Comparison of ENCODE assay signal across 8 cellular contexts in genomic region chr6:28136585-28137457, GRCh38. TPM values are rescaled to one million over a fixed set of nuclear protein-coding genes. Genes with fewer than 3 reads are reported as not detected.
A peak's percentile ranks its signal among the peaks of the same experiment; 100 is the strongest.
DNase-seq lines count a peak whose midpoint lies in the region; ATAC-seq and TF ChIP-seq lines count a peak whose summit lies in the region.

No MANE protein-coding gene starts in this region.

- no peaks in the 10 kb centered on the region for H3K27me3 ChIP-seq in adrenal gland
- H3K27me3 ChIP-seq in heart left ventricle: no peaks in the 10 kb centered on the region

- H3K4me1 ChIP-seq in adrenal gland (replicated peaks in 1 of 2) (peaks cover 5 to 31% of the 10 kb centered on the region in 2 donors), heart left ventricle (peaks cover 0 to 54% (median 23%) of the 10 kb centered on the region in 12 donors)

- peaks cover 35% of the 10 kb centered on the region for H3K4me1 Mint-ChIP-seq in type B pancreatic cell (ENCODE audit: unreplicated experiment)

- H3K27ac Mint-ChIP-seq in type B pancreatic cell: peak overlapping the region; percentile 89

- H3K36me3 ChIP-seq in adrenal gland (replicated peaks in 1 of 2) (no peaks in the 10 kb centered on the region), heart left ventricle (peaks cover 0 to 11% (median 0%) of the 10 kb centered on the region in 9 donors)

- H3K36me3 Mint-ChIP-seq in type B pancreatic cell: peaks cover 4% of the 10 kb centered on the region

- no peaks in the 10 kb centered on the region for H3K9me3 ChIP-seq in adrenal gland (replicated peaks in 1 of 3)
- no peaks in the 10 kb centered on the region for H3K9me3 ChIP-seq in heart left ventricle

- H3K27ac ChIP-seq in adrenal gland (peak overlapping the region; percentile 89 to 96 (median 95)), heart left ventricle (peak overlapping the region; percentile 90 to 98 (median 96))

- TF ChIP-seq CTCF in adrenal gland (IDR thresholded peaks at IDR 0.05) (no peak), heart left ventricle (IDR thresholded peaks at IDR 0.05) (peak in 1 of 12 donors; percentile 2), type B pancreatic cell (conservative IDR thresholded peaks at IDR 0.05) (peak; percentile 18)

- DNase-seq in NCI-H128 (lab: John Stamatoyannopoulos, UW; ENCODE audit: unreplicated experiment): peak; percentile 84
- DNase-seq in SW480 (ENCODE audit: low spot score): peak; percentile 90
- peak; percentile 88 to 97 (median 96) for DNase-seq in adrenal gland
- DNase-seq in heart left ventricle: peak; percentile 91 to 95 (median 94)
- DNase-seq in pons (ENCODE audit: low spot score): peak; percentile 90
- DNase-seq in type B pancreatic cell (ENCODE audit: extremely low spot score, unreplicated experiment): peak; percentile 84

- 0 to 1% (median 0%) methylated on average over 32 to 57 of the region's 57 CpGs for WGBS in adrenal gland, 4 donors
- WGBS in heart left ventricle, 4 donors: 0 to 1% (median 0%) methylated on average over 28 to 57 of the region's 57 CpGs

- ATAC-seq in HG02678 (IDR thresholded peaks at IDR 0.05; ENCODE audit: unreplicated experiment) (peak; percentile 54), heart left ventricle (peak; percentile 76 to 94 (median 92))

- TF ChIP-seq POLR2A in GM10847 (IDR thresholded peaks at IDR 0.05; ENCODE audit: extremely low read depth, insufficient read length) (peak; percentile 65), adrenal gland (IDR thresholded peaks at IDR 0.05) (peak; percentile 50 to 67), heart left ventricle (IDR thresholded peaks at IDR 0.05) (peak in 1 of 2 donors; percentile 25)

- intact Hi-C loops in adrenal gland (cut with DNase I): loop anchor here in 1 of 2 donors (10.0 kb wide), 1 partner anchor 218 kb away; no protein-coding TSS in a partner anchor
- intact Hi-C loops in heart left ventricle (cut with DNase I): loop anchor here in 8 of 10 donors (1.0 to 10.0 kb wide), 10 partner anchors 24 to 220 kb away; partner anchors contain the start of genes ZNF165 (in 2 of the 8), ZSCAN26 (in 2 of the 8), NKAPL (in 1 of the 8) and ZKSCAN4 (in 1 of the 8)

- peaks cover 4% of the 10 kb centered on the region for H3K27me3 Mint-ChIP-seq in type B pancreatic cell

- peak overlapping the region; percentile 97 for H3K4me3 Mint-ChIP-seq in type B pancreatic cell

- no peaks in the 10 kb centered on the region for H3K9me3 Mint-ChIP-seq in type B pancreatic cell

- peak overlapping the region; percentile 54 to 90 (median 72) for H3K4me3 ChIP-seq in adrenal gland
- peak overlapping the region; percentile 53 to 97 (median 86) for H3K4me3 ChIP-seq in heart left ventricle

RNA-seq across cellular contexts. Expression of gene ZKSCAN8, which starts 4.9 kb away (rescaled TPM):
- 10 to 100 TPM; 10.5 to 26.1 (median 19.7) TPM for total RNA-seq in adrenal gland
- 10 to 100 TPM in 1 of 3 donors, 1 to 10 TPM in 2; 3.5 to 18.9 (median 5.0) TPM for polyA plus RNA-seq in adrenal gland
- total RNA-seq in heart left ventricle: 10 to 100 TPM; 10.6 to 17.7 (median 13.9) TPM
- polyA plus RNA-seq in heart left ventricle: 1 to 10 TPM; 3.8 to 4.1 TPM
- total RNA-seq in type B pancreatic cell (ENCODE audit: low replicate concordance): 22.1 and 37.5 TPM in 2 replicates

RNA-seq across cellular contexts. Expression of gene ZSCAN16, which starts 12.4 kb away (rescaled TPM):
- total RNA-seq in adrenal gland (1 to 10 TPM; 1.8 to 6.9 (median 4.2) TPM), heart left ventricle (1 to 10 TPM in 8 of 9 donors, under 1 TPM in 1; 0.48 to 2.9 (median 2.2) TPM), type B pancreatic cell (ENCODE audit: low replicate concordance) (8.9 and 12.1 TPM in 2 replicates)
- polyA plus RNA-seq in adrenal gland (1 to 10 TPM; 7.9 to 9.6 (median 8.3) TPM), heart left ventricle (1 to 10 TPM; 3.4 to 4.9 TPM)

RNA-seq across cellular contexts. Expression of gene ZNF165, which starts 56.5 kb away (rescaled TPM):
- total RNA-seq in adrenal gland (1 to 10 TPM in 3 of 8 donors, under 1 TPM in 5; 0.56 to 3.9 (median 0.94) TPM), heart left ventricle (under 1 TPM; 0.18 to 0.88 (median 0.45) TPM), type B pancreatic cell (ENCODE audit: low replicate concordance) (4.3 and 8.4 TPM in 2 replicates)
- polyA plus RNA-seq in adrenal gland (1 to 10 TPM in 1 of 3 donors, under 1 TPM in 2; 0.72 to 1.1 (median 0.98) TPM), heart left ventricle (under 1 TPM; 0.46 to 0.78 TPM)

Comparison
In these comparisons a context has a peak if more than half of its experiments do, and no peak if none do; other contexts are left out.
1. Peak in every context shown above with its lines: DNase-seq, ATAC-seq, H3K4me3 ChIP-seq and H3K27ac ChIP-seq.